11 cellular contexts compared by ENCODE assay signal in genomic region chr18:9348079-9348671, GRCh38. TPM values are rescaled to one million over a fixed set of nuclear protein-coding genes. Genes with fewer than 3 reads are reported as not detected.
DNase-seq lines count a peak whose midpoint lies in the region; ATAC-seq, FAIRE-seq and TF ChIP-seq lines count a peak whose summit lies in the region.
"Had no signal": no experiment of that assay in that cellular context is flagged by ENCODE, and none has a peak within 500 bp of the region (broad histone marks: within the 10 kb centered on the region; RNA-seq: fewer than 3 reads in every experiment).

No MANE protein-coding gene starts in this region.

- no peak overlapping the region for H3K4me3 ChIP-seq in epithelial cell of proximal tubule (ENCODE audit: low read depth, low read length)

- H3K4me1 Mint-ChIP-seq in stimulated activated naive B cell treated with anti-CD40 and anti-IgM and Interleukin-4, amounts not matched to agents 10 μg/mL and 1 μg/mL and 100 μg/mL, for 72 hours = peaks cover 8 to 15% of the 10 kb centered on the region in 2 donors
- peaks cover 6% of the 10 kb centered on the region for H3K4me1 Mint-ChIP-seq in activated CD4-positive, alpha-beta T cell treated with anti-CD3 and anti-CD28 coated beads, Interleukin-2, amount 10 ng/mL, durations not matched to agents 24 days and 14 days

- intact Hi-C loops in activated CD4-positive, alpha-beta T cell treated with anti-CD3 and anti-CD28 coated beads, Interleukin-2, amount 10 ng/mL, durations not matched to agents 24 days and 14 days (cut with micrococcal nuclease) = no loop called here

- peak overlapping the region; percentile 20 for H3K27ac Mint-ChIP-seq in stimulated activated naive B cell treated with anti-CD40 and anti-IgM and Interleukin-4, amounts not matched to agents 10 μg/mL and 1 μg/mL and 100 μg/mL, for 72 hours
- no peak overlapping the region for H3K27ac Mint-ChIP-seq in activated CD4-positive, alpha-beta T cell treated with anti-CD3 and anti-CD28 coated beads, Interleukin-2, amount 10 ng/mL, durations not matched to agents 24 days and 14 days
- H3K27ac Mint-ChIP-seq: activated naive CD4-positive, alpha-beta T cell treated with anti-CD3 and anti-CD28 coated beads for 36 hours had no signal

- peaks cover 0 to 4% of the 10 kb centered on the region in 2 donors for H3K9me3 Mint-ChIP-seq in stimulated activated naive B cell treated with anti-CD40 and anti-IgM and Interleukin-4, amounts not matched to agents 10 μg/mL and 1 μg/mL and 100 μg/mL, for 72 hours
- peaks cover 4% of the 10 kb centered on the region for H3K9me3 Mint-ChIP-seq in activated CD4-positive, alpha-beta T cell treated with anti-CD3 and anti-CD28 coated beads, Interleukin-2, amount 10 ng/mL, durations not matched to agents 24 days and 14 days
- H3K9me3 Mint-ChIP-seq: activated naive CD4-positive, alpha-beta T cell treated with anti-CD3 and anti-CD28 coated beads for 36 hours had no signal

- no peak for TF ChIP-seq CTCF in epithelial cell of proximal tubule (conservative IDR thresholded peaks at IDR 0.05; ENCODE audit: low read depth, low read length)

- FAIRE-seq in GM19239 (lab: Jason Lieb, UNC) = peak; percentile 83
- FAIRE-seq: frontal cortex, TTC549 had no signal

- peaks cover 6 to 11% of the 10 kb centered on the region in 2 donors for H3K36me3 Mint-ChIP-seq in stimulated activated naive B cell treated with anti-CD40 and anti-IgM and Interleukin-4, amounts not matched to agents 10 μg/mL and 1 μg/mL and 100 μg/mL, for 72 hours
- peaks cover 7% of the 10 kb centered on the region for H3K36me3 Mint-ChIP-seq in activated CD4-positive, alpha-beta T cell treated with anti-CD3 and anti-CD28 coated beads, Interleukin-2, amount 10 ng/mL, durations not matched to agents 24 days and 14 days (ENCODE audit: low read depth)

- peak; percentile 82 to 91 for ATAC-seq in stimulated activated naive B cell treated with anti-CD40 and anti-IgM and Interleukin-4, amounts not matched to agents 10 μg/mL and 1 μg/mL and 100 μg/mL, for 72 hours (replicated peaks)

- peak overlapping the region; percentile 36 to 53 for H3K4me3 Mint-ChIP-seq in stimulated activated naive B cell treated with anti-CD40 and anti-IgM and Interleukin-4, amounts not matched to agents 10 μg/mL and 1 μg/mL and 100 μg/mL, for 72 hours
- H3K4me3 Mint-ChIP-seq in activated CD4-positive, alpha-beta T cell treated with anti-CD3 and anti-CD28 coated beads, Interleukin-2, amount 10 ng/mL, durations not matched to agents 24 days and 14 days = no peak overlapping the region
- H3K4me3 Mint-ChIP-seq: activated naive CD4-positive, alpha-beta T cell treated with anti-CD3 and anti-CD28 coated beads for 36 hours had no signal

- H3K27me3 Mint-ChIP-seq in stimulated activated naive B cell treated with anti-CD40 and anti-IgM and Interleukin-4, amounts not matched to agents 10 μg/mL and 1 μg/mL and 100 μg/mL, for 72 hours = no peaks in the 10 kb centered on the region
- no peaks in the 10 kb centered on the region for H3K27me3 Mint-ChIP-seq in activated CD4-positive, alpha-beta T cell treated with anti-CD3 and anti-CD28 coated beads, Interleukin-2, amount 10 ng/mL, durations not matched to agents 24 days and 14 days

- DNase-seq in GM19239 (ENCODE audit: insufficient read length, low spot score) (no peak), NCI-H69 (lab: John Stamatoyannopoulos, UW) (peak; percentile 48), epithelial cell of proximal tubule (ENCODE audit: low read depth) (peak; percentile 68), NCI-H446 (lab: John Stamatoyannopoulos, UW) (no peak), activated T-cell treated with anti-CD3 and anti-CD28 coated beads for 4 hours (no peak), activated gamma-delta T cell (lab: John Stamatoyannopoulos, UW) (no peak)
- no peak for DNase-seq in stimulated activated naive B cell treated with anti-CD40 and anti-IgM and Interleukin-4, amounts not matched to agents 10 μg/mL and 1 μg/mL and 100 μg/mL, for 72 hours
- DNase-seq in activated CD4-positive, alpha-beta T cell treated with anti-CD3 and anti-CD28 coated beads, Interleukin-2, amount 10 ng/mL, durations not matched to agents 24 days and 14 days = no peak
- DNase-seq: activated naive CD4-positive, alpha-beta T cell treated with anti-CD3 and anti-CD28 coated beads for 36 hours had no signal

RNA-seq across cellular contexts. Expression of gene TWSG1, which starts 13.6 kb away (rescaled TPM):
- total RNA-seq in epithelial cell of proximal tubule = 40.5 and 47.8 TPM in 2 replicates
- 9.9 and 10.1 TPM in 2 replicates for total RNA-seq in activated CD4-positive, alpha-beta T cell treated with anti-CD3 and anti-CD28 coated beads, Interleukin-2, amount 10 ng/mL, durations not matched to agents 24 days and 14 days

Comparison
In these comparisons a context has a peak if more than half of its experiments do, and no peak if none do; other contexts are left out.
1. DNase-seq: peak in NCI-H69 (single experiment) and epithelial cell of proximal tubule (single experiment); none in GM19239 (single experiment), stimulated activated naive B cell treated with anti-CD40 and anti-IgM and Interleukin-4, amounts not matched to agents 10 μg/mL and 1 μg/mL and 100 μg/mL, for 72 hours (single experiment), NCI-H446 (0 of 2), activated CD4-positive, alpha-beta T cell treated with anti-CD3 and anti-CD28 coated beads, Interleukin-2, amount 10 ng/mL, durations not matched to agents 24 days and 14 days (single experiment), activated T-cell treated with anti-CD3 and anti-CD28 coated beads for 4 hours (single experiment) and activated gamma-delta T cell (single experiment).